Comparison of ENCODE assay signal across 8 cellular contexts in the genomic region with DNA sequence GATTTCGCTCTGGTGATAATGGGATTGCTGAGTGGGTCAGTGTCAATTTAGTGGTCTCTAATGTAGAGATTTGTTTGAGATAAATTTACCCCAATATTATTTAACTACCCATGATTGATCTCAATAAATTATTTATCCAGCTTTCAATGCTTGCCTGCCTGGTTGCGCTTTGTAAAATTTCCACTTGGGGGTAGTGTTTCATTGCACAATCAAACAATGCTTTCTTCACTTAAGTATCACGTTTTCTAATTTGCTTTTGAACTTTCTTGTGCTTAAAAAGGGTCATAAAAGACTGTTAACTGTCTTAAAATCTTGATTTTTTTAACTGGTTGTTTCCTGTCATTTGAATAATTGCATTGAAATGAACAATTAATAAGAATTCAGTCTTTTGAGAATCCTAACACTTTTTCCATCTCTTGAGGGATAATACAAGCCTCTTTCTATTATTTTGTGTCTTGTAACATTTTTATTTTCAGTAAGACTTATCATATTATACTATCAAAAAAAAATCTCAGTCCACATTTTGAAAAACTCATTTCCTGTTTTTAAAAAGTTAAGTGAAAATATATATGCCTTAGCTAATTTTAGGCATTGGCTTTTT. TPM values are rescaled to one million over a fixed set of nuclear protein-coding genes. Genes with fewer than 3 reads are reported as not detected.
A peak's percentile ranks its signal among the peaks of the same experiment; 100 is the strongest.
DNase-seq lines count a peak whose midpoint lies in the region; ATAC-seq and FAIRE-seq lines count a peak whose summit lies in the region.

No MANE protein-coding gene starts in this region.

- ATAC-seq in GM19452 (IDR thresholded peaks at IDR 0.05; ENCODE audit: unreplicated experiment): peak; percentile 61
- ATAC-seq in activated CD8-positive, alpha-beta T cell treated with anti-CD3 and anti-CD28 coated beads, Interleukin-2, amount 10 ng/mL, durations not matched to agents 7 days and 5 days: no peak
- ATAC-seq in left lobe of liver: peak; percentile 64

- H3K4me1 Mint-ChIP-seq in activated CD8-positive, alpha-beta T cell treated with anti-CD3 and anti-CD28 coated beads, Interleukin-2, amount 10 ng/mL, durations not matched to agents 7 days and 5 days (ENCODE audit: low read depth): peaks cover 2% of the 10 kb centered on the region

- no peak overlapping the region for H3K4me3 Mint-ChIP-seq in activated CD8-positive, alpha-beta T cell treated with anti-CD3 and anti-CD28 coated beads, Interleukin-2, amount 10 ng/mL, durations not matched to agents 7 days and 5 days

- POLR2A ChIA-PET in activated CD8-positive, alpha-beta T cell treated with anti-CD3 and anti-CD28 coated beads, Interleukin-2, amount 10 ng/mL, durations not matched to agents 7 days and 5 days (lab: Charles Lee): no interaction called here

- peaks cover 20% of the 10 kb centered on the region for H3K9me3 Mint-ChIP-seq in activated CD8-positive, alpha-beta T cell treated with anti-CD3 and anti-CD28 coated beads, Interleukin-2, amount 10 ng/mL, durations not matched to agents 7 days and 5 days (ENCODE audit: insufficient read depth)

- peaks cover 32% of the 10 kb centered on the region for H3K36me3 Mint-ChIP-seq in activated CD8-positive, alpha-beta T cell treated with anti-CD3 and anti-CD28 coated beads, Interleukin-2, amount 10 ng/mL, durations not matched to agents 7 days and 5 days (ENCODE audit: low read depth)

- DNase-seq in NCI-H2196 (lab: John Stamatoyannopoulos, UW; ENCODE audit: unreplicated experiment) (peak; percentile 3), NCI-H2196 treated with DMSO at 0.1 percent for 48 hours (lab: John Stamatoyannopoulos, UW; ENCODE audit: unreplicated experiment) (no peak), HTR-8/SVneo (ENCODE audit: insufficient read length, low spot score) (peak; percentile 15), left lobe of liver (ENCODE audit: low spot score) (no peak), GM19238 (ENCODE audit: insufficient read length, low spot score) (no peak), iPS-NIHi11 (ENCODE audit: low spot score) (no peak)
- peak; percentile 34 for DNase-seq in activated CD8-positive, alpha-beta T cell treated with anti-CD3 and anti-CD28 coated beads, Interleukin-2, amount 10 ng/mL, durations not matched to agents 7 days and 5 days

- no peak for FAIRE-seq in HTR-8/SVneo (lab: Jason Lieb, UNC)

- no peak overlapping the region for H3K27ac Mint-ChIP-seq in activated CD8-positive, alpha-beta T cell treated with anti-CD3 and anti-CD28 coated beads, Interleukin-2, amount 10 ng/mL, durations not matched to agents 7 days and 5 days

- CTCF ChIA-PET in activated CD8-positive, alpha-beta T cell treated with anti-CD3 and anti-CD28 coated beads, Interleukin-2, amount 10 ng/mL, durations not matched to agents 7 days and 5 days (lab: Charles Lee): interaction anchor here (0.7 to 2.0 kb wide), 9 partner anchors 9 to 483 kb away, joined by 3 to 8 read pairs (median 3); partner anchors contain the start of genes DTWD2 and HSD17B4

- no peaks in the 10 kb centered on the region for H3K27me3 Mint-ChIP-seq in activated CD8-positive, alpha-beta T cell treated with anti-CD3 and anti-CD28 coated beads, Interleukin-2, amount 10 ng/mL, durations not matched to agents 7 days and 5 days (ENCODE audit: low read depth)

RNA-seq across cellular contexts. Expression of gene HSD17B4, which starts 18.7 kb away (rescaled TPM):
- total RNA-seq in activated CD8-positive, alpha-beta T cell treated with anti-CD3 and anti-CD28 coated beads, Interleukin-2, amount 10 ng/mL, durations not matched to agents 7 days and 5 days: 10 to 100 TPM; 68.9 to 78.9 TPM
- 664 TPM for total RNA-seq in left lobe of liver

Comparison
In these comparisons a context has a peak if more than half of its experiments do, and no peak if none do; other contexts are left out.
1. DNase-seq: peak in NCI-H2196 (single experiment), HTR-8/SVneo (single experiment) and activated CD8-positive, alpha-beta T cell treated with anti-CD3 and anti-CD28 coated beads, Interleukin-2, amount 10 ng/mL, durations not matched to agents 7 days and 5 days (single experiment); none in NCI-H2196 treated with DMSO at 0.1 percent for 48 hours (single experiment), left lobe of liver (single experiment), GM19238 (single experiment) and iPS-NIHi11 (single experiment).